ENCODE assay signal across 8 cellular contexts in the genomic region with DNA sequence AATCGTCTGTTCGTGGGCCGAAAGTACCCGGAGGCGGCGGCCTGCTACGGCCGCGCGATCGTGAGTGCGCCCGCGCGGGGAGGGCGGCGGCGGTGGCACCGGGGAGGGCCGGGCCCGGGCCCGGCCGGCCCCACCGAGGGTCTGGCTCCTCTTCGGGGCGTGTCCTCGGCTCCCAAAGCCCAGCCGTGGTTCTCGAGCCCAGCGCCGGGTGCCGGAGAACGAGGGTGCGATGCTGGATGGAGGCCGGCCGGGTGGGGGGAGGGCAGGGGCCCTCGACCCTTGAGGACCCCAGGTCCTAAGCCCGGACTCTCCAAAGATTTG. TPM values are rescaled to one million over a fixed set of nuclear protein-coding genes. Genes with fewer than 3 reads are reported as not detected.
DNase-seq lines count a peak whose midpoint lies in the region; ATAC-seq and TF ChIP-seq lines count a peak whose summit lies in the region.

No MANE protein-coding gene starts in this region.

- peaks cover 14% of the 10 kb centered on the region for H3K4me1 Mint-ChIP-seq in activated CD4-positive, alpha-beta T cell treated with anti-CD3 and anti-CD28 coated beads, Interleukin-2, amount 10 ng/mL, durations not matched to agents 24 days and 14 days
- H3K4me1 Mint-ChIP-seq in activated naive CD8-positive, alpha-beta T cell treated with anti-CD3 and anti-CD28 coated beads for 36 hours: peaks cover 17% of the 10 kb centered on the region

- intact Hi-C loops in activated CD4-positive, alpha-beta T cell treated with anti-CD3 and anti-CD28 coated beads, Interleukin-2, amount 10 ng/mL, durations not matched to agents 24 days and 14 days (cut with micrococcal nuclease): loop anchor here (5.0 kb wide), 1 partner anchor 47 kb away; a partner anchor contains a TSS

- H3K4me3 Mint-ChIP-seq in activated CD4-positive, alpha-beta T cell treated with anti-CD3 and anti-CD28 coated beads, Interleukin-2, amount 10 ng/mL, durations not matched to agents 24 days and 14 days: peak overlapping the region; percentile 87
- H3K4me3 Mint-ChIP-seq in activated naive CD8-positive, alpha-beta T cell treated with anti-CD3 and anti-CD28 coated beads for 36 hours: peak overlapping the region; percentile 84

- H3K27me3 ChIP-seq in kidney epithelial cell (ENCODE audit: control insufficient read depth, insufficient read depth, low read length): peaks cover 19% of the 10 kb centered on the region
- H3K27me3 ChIP-seq in thoracic aorta (replicated peaks; ENCODE audit: insufficient read depth): no peaks in the 10 kb centered on the region

- H3K9me3 Mint-ChIP-seq in activated CD4-positive, alpha-beta T cell treated with anti-CD3 and anti-CD28 coated beads, Interleukin-2, amount 10 ng/mL, durations not matched to agents 24 days and 14 days: no peaks in the 10 kb centered on the region
- no peaks in the 10 kb centered on the region for H3K9me3 Mint-ChIP-seq in activated naive CD8-positive, alpha-beta T cell treated with anti-CD3 and anti-CD28 coated beads for 36 hours

- no peak overlapping the region for H3K27ac Mint-ChIP-seq in activated CD4-positive, alpha-beta T cell treated with anti-CD3 and anti-CD28 coated beads, Interleukin-2, amount 10 ng/mL, durations not matched to agents 24 days and 14 days
- H3K27ac Mint-ChIP-seq in activated naive CD8-positive, alpha-beta T cell treated with anti-CD3 and anti-CD28 coated beads for 36 hours: peak overlapping the region; percentile 38

- H3K9me3 ChIP-seq in thoracic aorta: no peaks in the 10 kb centered on the region

- ATAC-seq in thoracic aorta (ENCODE audit: insufficient number of reproducible peaks, low FRiP score, low read depth): no peak
- no peak for ATAC-seq in GM21447 (IDR thresholded peaks at IDR 0.05; ENCODE audit: unreplicated experiment)
- no peak for ATAC-seq in GM18909 (IDR thresholded peaks at IDR 0.05; ENCODE audit: poor library complexity, unreplicated experiment)

- H3K27ac ChIP-seq in thoracic aorta: peak overlapping the region; percentile 82 to 95

- H3K27me3 Mint-ChIP-seq in activated CD4-positive, alpha-beta T cell treated with anti-CD3 and anti-CD28 coated beads, Interleukin-2, amount 10 ng/mL, durations not matched to agents 24 days and 14 days: no peaks in the 10 kb centered on the region
- H3K27me3 Mint-ChIP-seq in activated naive CD8-positive, alpha-beta T cell treated with anti-CD3 and anti-CD28 coated beads for 36 hours: no peaks in the 10 kb centered on the region

- peaks cover 20% of the 10 kb centered on the region for H3K36me3 Mint-ChIP-seq in activated CD4-positive, alpha-beta T cell treated with anti-CD3 and anti-CD28 coated beads, Interleukin-2, amount 10 ng/mL, durations not matched to agents 24 days and 14 days (ENCODE audit: low read depth)
- H3K36me3 Mint-ChIP-seq in activated naive CD8-positive, alpha-beta T cell treated with anti-CD3 and anti-CD28 coated beads for 36 hours: peaks cover 20% of the 10 kb centered on the region

- peaks cover 1% of the 10 kb centered on the region for H3K36me3 ChIP-seq in kidney epithelial cell (ENCODE audit: control insufficient read depth, insufficient read depth, low read length)
- peaks cover 19% of the 10 kb centered on the region for H3K36me3 ChIP-seq in thoracic aorta

- no peak for DNase-seq in activated CD4-positive, alpha-beta T cell treated with anti-CD3 and anti-CD28 coated beads, Interleukin-2, amount 10 ng/mL, durations not matched to agents 24 days and 14 days
- DNase-seq in activated CD4-positive, alpha-beta T cell treated with anti-CD3 and anti-CD28 coated beads for 4 hours: no peak
- no peak for DNase-seq in activated naive CD8-positive, alpha-beta T cell treated with anti-CD3 and anti-CD28 coated beads for 36 hours
- DNase-seq in kidney epithelial cell (ENCODE audit: low read depth): no peak
- DNase-seq in thoracic aorta (ENCODE audit: low spot score): no peak
- no peak for DNase-seq in foreskin melanocyte

- TF ChIP-seq CTCF in kidney epithelial cell (IDR thresholded peaks at IDR 0.05; ENCODE audit: insufficient read depth, low read length, poor library complexity, severe bottlenecking) (no peak), thoracic aorta (IDR thresholded peaks at IDR 0.05) (no peak)

- H3K4me1 ChIP-seq in thoracic aorta (ENCODE audit: control insufficient read depth in 1 of 2, low read depth in 2 of 2): peaks cover 33 to 56% of the 10 kb centered on the region in 2 donors

- peak overlapping the region; percentile 77 for H3K4me3 ChIP-seq in kidney epithelial cell (ENCODE audit: low read depth, low read length)
- H3K4me3 ChIP-seq in thoracic aorta: peak overlapping the region; percentile 83

RNA-seq across cellular contexts. Expression of a gene that starts 0.4 kb away (rescaled TPM):
- 90.2 and 93.8 TPM in 2 replicates for total RNA-seq in activated CD4-positive, alpha-beta T cell treated with anti-CD3 and anti-CD28 coated beads, Interleukin-2, amount 10 ng/mL, durations not matched to agents 24 days and 14 days
- total RNA-seq in activated naive CD8-positive, alpha-beta T cell treated with anti-CD3 and anti-CD28 coated beads for 36 hours: 10 to 100 TPM; 74.3 to 82.1 TPM
- total RNA-seq in kidney epithelial cell: 133 and 179 TPM in 2 replicates
- total RNA-seq in thoracic aorta: 100 to 1,000 TPM; 103 to 145 TPM

RNA-seq across cellular contexts. Expression of a gene that starts 3.5 kb away (rescaled TPM):
- 60.3 and 61.1 TPM in 2 replicates for total RNA-seq in activated CD4-positive, alpha-beta T cell treated with anti-CD3 and anti-CD28 coated beads, Interleukin-2, amount 10 ng/mL, durations not matched to agents 24 days and 14 days
- 10 to 100 TPM; 37.2 to 43.0 TPM for total RNA-seq in activated naive CD8-positive, alpha-beta T cell treated with anti-CD3 and anti-CD28 coated beads for 36 hours
- 59.4 and 72.8 TPM in 2 replicates for total RNA-seq in kidney epithelial cell
- total RNA-seq in thoracic aorta: 100 to 1,000 TPM in 1 of 2 donors, 10 to 100 TPM in 1; 98.7 to 128 TPM

RNA-seq across cellular contexts. Expression of a gene that starts 5.1 kb away (rescaled TPM):
- 1.1 and 1.2 TPM in 2 replicates for total RNA-seq in activated CD4-positive, alpha-beta T cell treated with anti-CD3 and anti-CD28 coated beads, Interleukin-2, amount 10 ng/mL, durations not matched to agents 24 days and 14 days
- total RNA-seq in activated naive CD8-positive, alpha-beta T cell treated with anti-CD3 and anti-CD28 coated beads for 36 hours: under 1 TPM; 0.49 to 0.72 TPM
- total RNA-seq in kidney epithelial cell: 0.88 and 0.96 TPM in 2 replicates
- 1 to 10 TPM in 1 of 2 donors, under 1 TPM in 1; 0.42 to 8.0 TPM for total RNA-seq in thoracic aorta

RNA-seq across cellular contexts. Expression of a gene that starts 9.6 kb away (rescaled TPM):
- 22.4 and 24.1 TPM in 2 replicates for total RNA-seq in activated CD4-positive, alpha-beta T cell treated with anti-CD3 and anti-CD28 coated beads, Interleukin-2, amount 10 ng/mL, durations not matched to agents 24 days and 14 days
- 10 to 100 TPM; 20.8 to 21.7 TPM for total RNA-seq in activated naive CD8-positive, alpha-beta T cell treated with anti-CD3 and anti-CD28 coated beads for 36 hours
- total RNA-seq in kidney epithelial cell (22.0 and 23.9 TPM in 2 replicates), thoracic aorta (10 to 100 TPM; 10.7 to 13.5 TPM)

RNA-seq across cellular contexts. Expression of a gene that starts 12.7 kb away (rescaled TPM):
- total RNA-seq in activated CD4-positive, alpha-beta T cell treated with anti-CD3 and anti-CD28 coated beads, Interleukin-2, amount 10 ng/mL, durations not matched to agents 24 days and 14 days: 172 and 183 TPM in 2 replicates
- 100 to 1,000 TPM; 123 to 128 TPM for total RNA-seq in activated naive CD8-positive, alpha-beta T cell treated with anti-CD3 and anti-CD28 coated beads for 36 hours
- total RNA-seq in kidney epithelial cell (68.0 and 76.8 TPM in 2 replicates), thoracic aorta (10 to 100 TPM; 62.0 to 80.4 TPM)
